Comparison of ENCODE assay signal across 21 cellular contexts in genomic region chr9:81673310-81673709, GRCh38. TPM values are rescaled to one million over a fixed set of nuclear protein-coding genes. Genes with fewer than 3 reads are reported as not detected.
"Had no signal": no experiment of that assay in that cellular context is flagged by ENCODE, and none has a peak within 500 bp of the region (broad histone marks: within the 10 kb centered on the region; RNA-seq: fewer than 3 reads in every experiment).

No MANE protein-coding gene starts in this region.

- H3K36me3 ChIP-seq: adrenal gland, breast epithelium, neural progenitor cell, uterus had no signal

- H3K4me3 ChIP-seq: adrenal gland, breast epithelium, coronary artery, heart left ventricle, mucosa of descending colon, neural progenitor cell, tibial nerve, uterus had no signal

- H3K9ac ChIP-seq: neural progenitor cell had no signal

- H3K4me1 Mint-ChIP-seq: naive thymus-derived CD4-positive, alpha-beta T cell had no signal

- H3K4me2 ChIP-seq: neural progenitor cell had no signal

- H3K27me3 ChIP-seq: adrenal gland, breast epithelium, heart left ventricle, neural progenitor cell, tibial nerve, uterus had no signal

- ATAC-seq: activated naive CD4-positive, alpha-beta T cell treated with anti-CD3 and anti-CD28 coated beads, Interleukin-2, amount 50 U/mL, for 72 hours; heart left ventricle; left ventricle myocardium superior; mucosa of descending colon; naive thymus-derived CD4-positive, alpha-beta T cell; right cardiac atrium had no signal

- H3K4me3 Mint-ChIP-seq: activated T-helper 1 cell treated with anti-CD3 and anti-CD28 coated beads, Interleukin-12 subunit alpha, Interleukin-12 subunit beta, Interleukin-2, Interleukin-4 antibody, amounts not matched to agents 30 ng/mL and 10 ng/mL and 1 ng/mL, durations not matched to agents 14 hours and 24 hours and 36 hours; naive thymus-derived CD4-positive, alpha-beta T cell; neural progenitor cell; stimulated activated naive CD8-positive, alpha-beta T cell treated with anti-CD3 and anti-CD28 coated beads, Interleukin-15, Interleukin-2, amounts not matched to agents 100 ng/mL and 50 ng/mL, for 24 hours had no signal

- H3K27ac ChIP-seq: breast epithelium, coronary artery, uterus had no signal

- H3K4me1 ChIP-seq: breast epithelium had no signal

- H3K27me3 Mint-ChIP-seq: progenitor cell of endocrine pancreas; stimulated activated naive CD8-positive, alpha-beta T cell treated with anti-CD3 and anti-CD28 coated beads, Interleukin-15, Interleukin-2, amounts not matched to agents 100 ng/mL and 50 ng/mL, for 24 hours had no signal

- H3K9me3 ChIP-seq: adrenal gland, breast epithelium, heart left ventricle, mucosa of descending colon, tibial nerve, uterus had no signal

- H3K9me3 Mint-ChIP-seq: activated T-helper 1 cell treated with anti-CD3 and anti-CD28 coated beads, Interleukin-12 subunit alpha, Interleukin-12 subunit beta, Interleukin-2, Interleukin-4 antibody, amounts not matched to agents 30 ng/mL and 10 ng/mL and 1 ng/mL, durations not matched to agents 14 hours and 24 hours and 36 hours; stimulated activated naive CD8-positive, alpha-beta T cell treated with anti-CD3 and anti-CD28 coated beads, Interleukin-15, Interleukin-2, amounts not matched to agents 100 ng/mL and 50 ng/mL, for 24 hours had no signal

- H2AFZ ChIP-seq: neural progenitor cell had no signal

- H3K27ac Mint-ChIP-seq: activated naive CD4-positive, alpha-beta T cell treated with anti-CD3 and anti-CD28 coated beads, Interleukin-2, amount 50 U/mL, for 72 hours; activated T-helper 1 cell treated with anti-CD3 and anti-CD28 coated beads, Interleukin-12 subunit alpha, Interleukin-12 subunit beta, Interleukin-2, Interleukin-4 antibody, amounts not matched to agents 30 ng/mL and 10 ng/mL and 1 ng/mL, durations not matched to agents 14 hours and 24 hours and 36 hours; naive thymus-derived CD4-positive, alpha-beta T cell; neural progenitor cell; stimulated activated naive CD8-positive, alpha-beta T cell treated with anti-CD3 and anti-CD28 coated beads, Interleukin-15, Interleukin-2, amounts not matched to agents 100 ng/mL and 50 ng/mL, for 24 hours had no signal

- DNase-seq: activated CD4-positive, alpha-beta T cell treated with anti-CD3 and anti-CD28 coated beads, Interleukin-2, amount 50 U/mL, for 4 hours; activated CD4-positive, CD25-positive, alpha-beta regulatory T cell treated with anti-CD3 and anti-CD28 coated beads, Interleukin-2, amount 50 U/mL, for 72 hours; activated gamma-delta T cell treated with Interleukin-2 at 50 U/mL for 16 hours; adrenal gland; heart left ventricle; left ventricle myocardium superior; mucosa of descending colon; naive thymus-derived CD4-positive, alpha-beta T cell; right cardiac atrium; stimulated activated CD4-positive, alpha-beta T cell treated with anti-CD3 and anti-CD28 coated beads, Interleukin-2, amount 100 ng/mL, for 24 hours; T-helper 9 cell; uterus had no signal

RNA-seq across cellular contexts. Expression of gene TLE1, which starts 16.0 kb away (rescaled TPM):
- total RNA-seq: activated CD8-positive, alpha-beta memory T cell treated with anti-CD3 and anti-CD28 coated beads for 36 hours; activated T-helper 1 cell treated with anti-CD3 and anti-CD28 coated beads, Interleukin-12 subunit alpha, Interleukin-12 subunit beta, Interleukin-2, Interleukin-4 antibody, amounts not matched to agents 30 ng/mL and 10 ng/mL and 1 ng/mL, durations not matched to agents 14 hours and 24 hours and 36 hours had no signal
